Comparison of ENCODE assay signal across 1 cellular context in the genomic region with DNA sequence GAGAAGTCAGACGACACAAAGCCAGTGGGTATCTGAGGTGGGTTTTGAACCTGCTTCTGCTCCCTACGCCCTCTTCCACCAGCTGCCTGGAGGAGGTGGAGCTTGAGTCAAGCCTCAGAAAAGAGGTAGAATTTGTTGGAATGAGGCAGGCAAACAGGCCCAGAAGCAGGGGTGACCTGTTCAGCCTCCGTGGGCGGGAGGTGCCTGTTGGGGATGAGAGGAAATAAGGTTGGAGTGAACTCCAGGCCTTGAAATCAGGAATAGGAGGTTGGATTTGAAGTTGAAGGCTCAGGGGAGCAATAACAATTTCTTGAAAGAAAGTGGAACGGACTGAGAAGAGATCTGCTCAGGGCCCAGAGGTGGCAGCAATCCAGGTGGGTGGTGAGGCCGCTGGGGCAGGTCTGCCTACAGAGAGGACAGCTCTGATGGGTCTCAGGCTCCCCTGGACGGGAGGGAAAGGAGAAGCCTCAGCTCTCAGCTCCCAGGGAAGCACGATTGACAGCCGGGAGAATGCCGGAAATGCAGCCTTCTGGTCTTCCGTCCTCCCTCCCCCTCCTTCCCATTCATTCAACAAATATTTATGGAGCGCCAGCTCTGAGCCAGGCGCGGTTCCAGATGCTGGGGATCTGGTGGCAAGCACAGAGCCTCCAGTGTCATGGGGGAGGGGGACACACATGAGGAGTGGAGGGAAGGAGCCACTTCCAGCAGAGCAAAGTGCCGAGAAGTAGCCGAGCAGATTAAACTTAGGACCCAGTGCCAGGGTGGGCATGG.
A peak's percentile ranks its signal among the peaks of the same experiment; 100 is the strongest.
TF ChIP-seq lines count a peak whose summit lies in the region.

No MANE protein-coding gene starts in this region.

TF ChIP-seq in HepG2, 621 proteins besides CTCF, POLR2A, EP300 and RAD21 (continued from another document and continues in another):
- TF ChIP-seq PRMT3 (CRISPR knock-in tag; IDR thresholded peaks at IDR 0.05; ENCODE audit: borderline replicate concordance, low read depth) (no peak), REL (CRISPR knock-in tag; conservative IDR thresholded peaks at IDR 0.05) (no peak), ZNF317 (CRISPR knock-in tag; IDR thresholded peaks at IDR 0.05) (peak; percentile 12; the same call in 1 of the 2 replicates), E2F2 (CRISPR knock-in tag; IDR thresholded peaks at IDR 0.05; ENCODE audit: borderline replicate concordance) (no peak), ZNF670 (CRISPR knock-in tag; IDR thresholded peaks at IDR 0.05; ENCODE audit: borderline replicate concordance) (no peak), CREM (IDR thresholded peaks at IDR 0.05) (no peak), CREM (CRISPR knock-in tag; IDR thresholded peaks at IDR 0.05) (no peak), CHD2 (IDR thresholded peaks at IDR 0.05; ENCODE audit: low read depth, low read length) (no peak), MYNN (CRISPR knock-in tag; IDR thresholded peaks at IDR 0.05; ENCODE audit: low read depth) (no peak), KDM1A (CRISPR knock-in tag; IDR thresholded peaks at IDR 0.05) (peak; percentile 67; the same call in 1 of the 2 replicates), ZNF790 (CRISPR knock-in tag; IDR thresholded peaks at IDR 0.05; ENCODE audit: borderline replicate concordance) (no peak), ZNF746 (CRISPR knock-in tag; IDR thresholded peaks at IDR 0.05) (peak; percentile 58), KLF15 (CRISPR knock-in tag; IDR thresholded peaks at IDR 0.05; ENCODE audit: borderline replicate concordance) (no peak), ZNF841 (CRISPR knock-in tag; IDR thresholded peaks at IDR 0.05; ENCODE audit: borderline replicate concordance) (no peak), ZNF253 (CRISPR knock-in tag; IDR thresholded peaks at IDR 0.05; ENCODE audit: borderline replicate concordance) (no peak), TBX2 (CRISPR knock-in tag; IDR thresholded peaks at IDR 0.05; ENCODE audit: borderline replicate concordance) (peak; percentile 13; the same call in 1 of the 2 replicates), CBFB (CRISPR knock-in tag; IDR thresholded peaks at IDR 0.05) (no peak), POLR2AphosphoS5 (IDR thresholded peaks at IDR 0.05; ENCODE audit: low read depth, low read length) (no peak), NBN (conservative IDR thresholded peaks at IDR 0.05) (no peak), ZNF276 (CRISPR knock-in tag; IDR thresholded peaks at IDR 0.05; ENCODE audit: low read depth) (no peak), PBX2 (CRISPR knock-in tag; IDR thresholded peaks at IDR 0.05) (peak; percentile 65), SAFB2 (CRISPR knock-in tag; IDR thresholded peaks at IDR 0.05; ENCODE audit: borderline replicate concordance, low read depth) (no peak), YEATS4 (CRISPR knock-in tag; IDR thresholded peaks at IDR 0.05; ENCODE audit: borderline replicate concordance) (no peak), ZNF382 (CRISPR knock-in tag; IDR thresholded peaks at IDR 0.05; ENCODE audit: borderline replicate concordance) (no peak), ZNF850 (CRISPR knock-in tag; conservative IDR thresholded peaks at IDR 0.05) (no peak), ZNF326 (CRISPR knock-in tag; IDR thresholded peaks at IDR 0.05; ENCODE audit: borderline replicate concordance) (no peak), HOXD1 (CRISPR knock-in tag; IDR thresholded peaks at IDR 0.05) (no peak), ZNF430 (CRISPR knock-in tag; IDR thresholded peaks at IDR 0.05) (no peak), PHF21A (CRISPR knock-in tag; IDR thresholded peaks at IDR 0.05) (no peak), ERF (CRISPR knock-in tag; IDR thresholded peaks at IDR 0.05) (no peak), GABPA (IDR thresholded peaks at IDR 0.05; ENCODE audit: low read depth, low read length) (peak; percentile 44; the same call in 1 of the 2 replicates), GABPA (CRISPR knock-in tag; IDR thresholded peaks at IDR 0.05; ENCODE audit: low read depth) (peak; percentile 81), ZNF292 (CRISPR knock-in tag; IDR thresholded peaks at IDR 0.05; ENCODE audit: borderline replicate concordance, low read depth) (peak; percentile 26; the same call in 1 of the 2 replicates), ZMAT3 (CRISPR knock-in tag; conservative IDR thresholded peaks at IDR 0.05) (no peak), ZNF761 (CRISPR knock-in tag; conservative IDR thresholded peaks at IDR 0.05) (no peak), ZFP82 (CRISPR knock-in tag; IDR thresholded peaks at IDR 0.05; ENCODE audit: borderline replicate concordance) (no peak), BRCA1 (CRISPR knock-in tag; IDR thresholded peaks at IDR 0.05) (no peak)
- TF ChIP-seq, protein P1, sequence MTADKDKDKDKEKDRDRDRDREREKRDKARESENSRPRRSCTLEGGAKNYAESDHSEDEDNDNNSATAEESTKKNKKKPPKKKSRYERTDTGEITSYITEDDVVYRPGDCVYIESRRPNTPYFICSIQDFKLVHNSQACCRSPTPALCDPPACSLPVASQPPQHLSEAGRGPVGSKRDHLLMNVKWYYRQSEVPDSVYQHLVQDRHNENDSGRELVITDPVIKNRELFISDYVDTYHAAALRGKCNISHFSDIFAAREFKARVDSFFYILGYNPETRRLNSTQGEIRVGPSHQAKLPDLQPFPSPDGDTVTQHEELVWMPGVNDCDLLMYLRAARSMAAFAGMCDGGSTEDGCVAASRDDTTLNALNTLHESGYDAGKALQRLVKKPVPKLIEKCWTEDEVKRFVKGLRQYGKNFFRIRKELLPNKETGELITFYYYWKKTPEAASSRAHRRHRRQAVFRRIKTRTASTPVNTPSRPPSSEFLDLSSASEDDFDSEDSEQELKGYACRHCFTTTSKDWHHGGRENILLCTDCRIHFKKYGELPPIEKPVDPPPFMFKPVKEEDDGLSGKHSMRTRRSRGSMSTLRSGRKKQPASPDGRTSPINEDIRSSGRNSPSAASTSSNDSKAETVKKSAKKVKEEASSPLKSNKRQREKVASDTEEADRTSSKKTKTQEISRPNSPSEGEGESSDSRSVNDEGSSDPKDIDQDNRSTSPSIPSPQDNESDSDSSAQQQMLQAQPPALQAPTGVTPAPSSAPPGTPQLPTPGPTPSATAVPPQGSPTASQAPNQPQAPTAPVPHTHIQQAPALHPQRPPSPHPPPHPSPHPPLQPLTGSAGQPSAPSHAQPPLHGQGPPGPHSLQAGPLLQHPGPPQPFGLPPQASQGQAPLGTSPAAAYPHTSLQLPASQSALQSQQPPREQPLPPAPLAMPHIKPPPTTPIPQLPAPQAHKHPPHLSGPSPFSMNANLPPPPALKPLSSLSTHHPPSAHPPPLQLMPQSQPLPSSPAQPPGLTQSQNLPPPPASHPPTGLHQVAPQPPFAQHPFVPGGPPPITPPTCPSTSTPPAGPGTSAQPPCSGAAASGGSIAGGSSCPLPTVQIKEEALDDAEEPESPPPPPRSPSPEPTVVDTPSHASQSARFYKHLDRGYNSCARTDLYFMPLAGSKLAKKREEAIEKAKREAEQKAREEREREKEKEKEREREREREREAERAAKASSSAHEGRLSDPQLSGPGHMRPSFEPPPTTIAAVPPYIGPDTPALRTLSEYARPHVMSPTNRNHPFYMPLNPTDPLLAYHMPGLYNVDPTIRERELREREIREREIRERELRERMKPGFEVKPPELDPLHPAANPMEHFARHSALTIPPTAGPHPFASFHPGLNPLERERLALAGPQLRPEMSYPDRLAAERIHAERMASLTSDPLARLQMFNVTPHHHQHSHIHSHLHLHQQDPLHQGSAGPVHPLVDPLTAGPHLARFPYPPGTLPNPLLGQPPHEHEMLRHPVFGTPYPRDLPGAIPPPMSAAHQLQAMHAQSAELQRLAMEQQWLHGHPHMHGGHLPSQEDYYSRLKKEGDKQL (CRISPR knock-in tag; IDR thresholded peaks at IDR 0.05; ENCODE audit: low read depth) = no peak
- TF ChIP-seq, protein P2, sequence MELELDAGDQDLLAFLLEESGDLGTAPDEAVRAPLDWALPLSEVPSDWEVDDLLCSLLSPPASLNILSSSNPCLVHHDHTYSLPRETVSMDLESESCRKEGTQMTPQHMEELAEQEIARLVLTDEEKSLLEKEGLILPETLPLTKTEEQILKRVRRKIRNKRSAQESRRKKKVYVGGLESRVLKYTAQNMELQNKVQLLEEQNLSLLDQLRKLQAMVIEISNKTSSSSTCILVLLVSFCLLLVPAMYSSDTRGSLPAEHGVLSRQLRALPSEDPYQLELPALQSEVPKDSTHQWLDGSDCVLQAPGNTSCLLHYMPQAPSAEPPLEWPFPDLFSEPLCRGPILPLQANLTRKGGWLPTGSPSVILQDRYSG (CRISPR knock-in tag; IDR thresholded peaks at IDR 0.05) = no peak
- TF ChIP-seq, protein P3, sequence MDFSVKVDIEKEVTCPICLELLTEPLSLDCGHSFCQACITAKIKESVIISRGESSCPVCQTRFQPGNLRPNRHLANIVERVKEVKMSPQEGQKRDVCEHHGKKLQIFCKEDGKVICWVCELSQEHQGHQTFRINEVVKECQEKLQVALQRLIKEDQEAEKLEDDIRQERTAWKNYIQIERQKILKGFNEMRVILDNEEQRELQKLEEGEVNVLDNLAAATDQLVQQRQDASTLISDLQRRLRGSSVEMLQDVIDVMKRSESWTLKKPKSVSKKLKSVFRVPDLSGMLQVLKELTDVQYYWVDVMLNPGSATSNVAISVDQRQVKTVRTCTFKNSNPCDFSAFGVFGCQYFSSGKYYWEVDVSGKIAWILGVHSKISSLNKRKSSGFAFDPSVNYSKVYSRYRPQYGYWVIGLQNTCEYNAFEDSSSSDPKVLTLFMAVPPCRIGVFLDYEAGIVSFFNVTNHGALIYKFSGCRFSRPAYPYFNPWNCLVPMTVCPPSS (IDR thresholded peaks at IDR 0.05) = no peak
- TF ChIP-seq, protein P4, sequence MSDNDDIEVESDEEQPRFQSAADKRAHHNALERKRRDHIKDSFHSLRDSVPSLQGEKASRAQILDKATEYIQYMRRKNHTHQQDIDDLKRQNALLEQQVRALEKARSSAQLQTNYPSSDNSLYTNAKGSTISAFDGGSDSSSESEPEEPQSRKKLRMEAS (IDR thresholded peaks at IDR 0.05) = 0 out of 2 replicates have a peak, but pooled peaks have one; percentile 19
- TF ChIP-seq, protein P5, sequence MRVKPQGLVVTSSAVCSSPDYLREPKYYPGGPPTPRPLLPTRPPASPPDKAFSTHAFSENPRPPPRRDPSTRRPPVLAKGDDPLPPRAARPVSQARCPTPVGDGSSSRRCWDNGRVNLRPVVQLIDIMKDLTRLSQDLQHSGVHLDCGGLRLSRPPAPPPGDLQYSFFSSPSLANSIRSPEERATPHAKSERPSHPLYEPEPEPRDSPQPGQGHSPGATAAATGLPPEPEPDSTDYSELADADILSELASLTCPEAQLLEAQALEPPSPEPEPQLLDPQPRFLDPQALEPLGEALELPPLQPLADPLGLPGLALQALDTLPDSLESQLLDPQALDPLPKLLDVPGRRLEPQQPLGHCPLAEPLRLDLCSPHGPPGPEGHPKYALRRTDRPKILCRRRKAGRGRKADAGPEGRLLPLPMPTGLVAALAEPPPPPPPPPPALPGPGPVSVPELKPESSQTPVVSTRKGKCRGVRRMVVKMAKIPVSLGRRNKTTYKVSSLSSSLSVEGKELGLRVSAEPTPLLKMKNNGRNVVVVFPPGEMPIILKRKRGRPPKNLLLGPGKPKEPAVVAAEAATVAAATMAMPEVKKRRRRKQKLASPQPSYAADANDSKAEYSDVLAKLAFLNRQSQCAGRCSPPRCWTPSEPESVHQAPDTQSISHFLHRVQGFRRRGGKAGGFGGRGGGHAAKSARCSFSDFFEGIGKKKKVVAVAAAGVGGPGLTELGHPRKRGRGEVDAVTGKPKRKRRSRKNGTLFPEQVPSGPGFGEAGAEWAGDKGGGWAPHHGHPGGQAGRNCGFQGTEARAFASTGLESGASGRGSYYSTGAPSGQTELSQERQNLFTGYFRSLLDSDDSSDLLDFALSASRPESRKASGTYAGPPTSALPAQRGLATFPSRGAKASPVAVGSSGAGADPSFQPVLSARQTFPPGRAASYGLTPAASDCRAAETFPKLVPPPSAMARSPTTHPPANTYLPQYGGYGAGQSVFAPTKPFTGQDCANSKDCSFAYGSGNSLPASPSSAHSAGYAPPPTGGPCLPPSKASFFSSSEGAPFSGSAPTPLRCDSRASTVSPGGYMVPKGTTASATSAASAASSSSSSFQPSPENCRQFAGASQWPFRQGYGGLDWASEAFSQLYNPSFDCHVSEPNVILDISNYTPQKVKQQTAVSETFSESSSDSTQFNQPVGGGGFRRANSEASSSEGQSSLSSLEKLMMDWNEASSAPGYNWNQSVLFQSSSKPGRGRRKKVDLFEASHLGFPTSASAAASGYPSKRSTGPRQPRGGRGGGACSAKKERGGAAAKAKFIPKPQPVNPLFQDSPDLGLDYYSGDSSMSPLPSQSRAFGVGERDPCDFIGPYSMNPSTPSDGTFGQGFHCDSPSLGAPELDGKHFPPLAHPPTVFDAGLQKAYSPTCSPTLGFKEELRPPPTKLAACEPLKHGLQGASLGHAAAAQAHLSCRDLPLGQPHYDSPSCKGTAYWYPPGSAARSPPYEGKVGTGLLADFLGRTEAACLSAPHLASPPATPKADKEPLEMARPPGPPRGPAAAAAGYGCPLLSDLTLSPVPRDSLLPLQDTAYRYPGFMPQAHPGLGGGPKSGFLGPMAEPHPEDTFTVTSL (CRISPR knock-in tag; IDR thresholded peaks at IDR 0.05; ENCODE audit: borderline replicate concordance) = no peak
